Comparison of ENCODE assay signal across 21 cellular contexts in the genomic region with DNA sequence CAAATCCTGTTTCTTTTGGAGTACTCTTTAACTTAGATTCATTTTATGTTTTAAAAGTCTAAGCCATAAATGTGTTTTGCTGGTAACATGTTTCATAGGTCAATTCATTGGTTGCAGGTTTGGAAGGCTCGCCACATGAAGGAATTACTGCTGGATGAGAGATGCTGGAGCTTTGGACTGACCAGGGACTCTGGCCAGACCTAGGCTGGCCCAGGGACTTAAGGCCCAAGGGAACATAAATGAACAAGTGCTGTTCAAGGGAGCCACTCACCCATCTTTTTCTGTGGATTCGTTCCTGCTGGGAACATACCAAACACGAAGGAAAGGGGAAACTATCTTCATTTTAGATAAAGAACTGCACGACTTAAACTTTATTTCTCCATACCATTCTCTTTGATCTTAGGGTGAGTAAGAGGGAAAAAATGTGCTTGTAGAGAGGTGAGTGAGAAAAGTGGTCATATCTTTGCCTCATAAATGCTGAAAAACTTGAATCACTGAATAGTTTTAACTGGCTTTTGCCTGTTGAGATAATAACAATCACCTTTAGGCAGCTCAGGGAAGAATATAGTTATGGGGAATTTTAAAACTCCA. TPM values are rescaled to one million over a fixed set of nuclear protein-coding genes. Genes with fewer than 3 reads are reported as not detected.
DNase-seq lines count a peak whose midpoint lies in the region; ATAC-seq, FAIRE-seq and TF ChIP-seq lines count a peak whose summit lies in the region.
"Had no signal": no experiment of that assay in that cellular context is flagged by ENCODE, and none has a peak within 500 bp of the region (broad histone marks: within the 10 kb centered on the region; RNA-seq: fewer than 3 reads in every experiment).

No MANE protein-coding gene starts in this region.

- no peaks in the 10 kb centered on the region for H3K9me3 ChIP-seq in RWPE2 (ENCODE audit: severe bottlenecking)
- no peaks in the 10 kb centered on the region for H3K9me3 ChIP-seq in uterus
- H3K9me3 ChIP-seq: tibial artery had no signal

- H3K36me3 ChIP-seq in RWPE2 (ENCODE audit: low read depth) (no peaks in the 10 kb centered on the region), uterus (no peaks in the 10 kb centered on the region)
- H3K36me3 ChIP-seq: cardiac muscle cell, tibial artery had no signal

- DNase-seq in activated CD4-positive, alpha-beta T cell treated with anti-CD3 and anti-CD28 coated beads, Interleukin-2, amount 10 ng/mL, durations not matched to agents 24 days and 14 days, result peak; percentile 18
- DNase-seq in activated CD4-positive, alpha-beta T cell treated with anti-CD3 and anti-CD28 coated beads, Interleukin-2, amount 50 U/mL, for 4 hours, result no peak
- DNase-seq in RWPE2 (ENCODE audit: low spot score), result no peak
- DNase-seq in glomerular visceral epithelial cell (ENCODE audit: extremely low spot score), result peak; percentile 35
- peak; percentile 25 for DNase-seq in urothelium cell line (ENCODE audit: low spot score)
- no peak for DNase-seq in AG08395 (ENCODE audit: low spot score)
- no peak for DNase-seq in putamen (ENCODE audit: low spot score)
- DNase-seq in uterus, result no peak
- DNase-seq: 8988T; activated naive CD4-positive, alpha-beta T cell treated with anti-CD3 and anti-CD28 coated beads, Interleukin-2, amount 50 U/mL, for 16 hours; activated T-cell treated with anti-CD3 and anti-CD28 coated beads, Interleukin-2, amount 50 U/mL, for 1 hour; DMS79 treated with DMSO at 0.1 percent for 48 hours; effector CD4-positive, alpha-beta T cell; KG1; NCI-H146; NCI-H446 treated with DMSO at 0.1 percent for 48 hours; stimulated activated CD4-positive, alpha-beta T cell treated with anti-CD3 and anti-CD28 coated beads, Interleukin-12 subunit alpha, Interleukin-12 subunit beta, amount 100 ng/mL, for 4 hours; stimulated activated naive B cell treated with anti-CD40 and anti-IgM and Interleukin-4, amounts not matched to agents 10 μg/mL and 1 μg/mL and 100 μg/mL, for 72 hours; tibial artery had no signal

- H3K4me3 ChIP-seq in RWPE2 (ENCODE audit: severe bottlenecking) (no peak overlapping the region), uterus (no peak overlapping the region)
- H3K4me3 ChIP-seq: cardiac muscle cell, tibial artery had no signal

- no peak for TF ChIP-seq POLR2A in uterus (IDR thresholded peaks at IDR 0.05)

- TF ChIP-seq CTCF in RWPE2 (IDR thresholded peaks at IDR 0.05; ENCODE audit: poor library complexity, severe bottlenecking), result no peak
- TF ChIP-seq CTCF in uterus (IDR thresholded peaks at IDR 0.05), result no peak

- H3K36me3 Mint-ChIP-seq in activated CD4-positive, alpha-beta T cell treated with anti-CD3 and anti-CD28 coated beads, Interleukin-2, amount 10 ng/mL, durations not matched to agents 24 days and 14 days (ENCODE audit: low read depth), result no peaks in the 10 kb centered on the region
- H3K36me3 Mint-ChIP-seq: stimulated activated naive B cell treated with anti-CD40 and anti-IgM and Interleukin-4, amounts not matched to agents 10 μg/mL and 1 μg/mL and 100 μg/mL, for 72 hours had no signal

- no peak overlapping the region for H3K4me3 Mint-ChIP-seq in activated CD4-positive, alpha-beta T cell treated with anti-CD3 and anti-CD28 coated beads, Interleukin-2, amount 10 ng/mL, durations not matched to agents 24 days and 14 days
- H3K4me3 Mint-ChIP-seq: stimulated activated naive B cell treated with anti-CD40 and anti-IgM and Interleukin-4, amounts not matched to agents 10 μg/mL and 1 μg/mL and 100 μg/mL, for 72 hours had no signal

- H3K27ac ChIP-seq in RWPE2 (ENCODE audit: poor library complexity, severe bottlenecking) (peak overlapping the region; percentile 34), uterus (no peak overlapping the region)
- H3K27ac ChIP-seq: cardiac muscle cell, tibial artery had no signal

- no peak for FAIRE-seq in urothelium cell line (lab: Jason Lieb, UNC)

- H3K27me3 ChIP-seq in RWPE2 (ENCODE audit: insufficient read depth, poor library complexity, severe bottlenecking) (no peaks in the 10 kb centered on the region), uterus (no peaks in the 10 kb centered on the region)
- H3K27me3 ChIP-seq: cardiac muscle cell, tibial artery had no signal

- intact Hi-C loops in activated CD4-positive, alpha-beta T cell treated with anti-CD3 and anti-CD28 coated beads, Interleukin-2, amount 10 ng/mL, durations not matched to agents 24 days and 14 days (cut with micrococcal nuclease), result loop anchor here (10.0 kb wide), 1 partner anchor 257 kb away; no protein-coding TSS in a partner anchor
- intact Hi-C loops in uterus (cut with DNase I; ENCODE audit: low total_unique reads), result no loop called here

- H3K9me3 Mint-ChIP-seq in activated CD4-positive, alpha-beta T cell treated with anti-CD3 and anti-CD28 coated beads, Interleukin-2, amount 10 ng/mL, durations not matched to agents 24 days and 14 days, result no peaks in the 10 kb centered on the region
- H3K9me3 Mint-ChIP-seq: stimulated activated naive B cell treated with anti-CD40 and anti-IgM and Interleukin-4, amounts not matched to agents 10 μg/mL and 1 μg/mL and 100 μg/mL, for 72 hours had no signal

- H3K27me3 Mint-ChIP-seq in activated CD4-positive, alpha-beta T cell treated with anti-CD3 and anti-CD28 coated beads, Interleukin-2, amount 10 ng/mL, durations not matched to agents 24 days and 14 days, result peaks cover 23% of the 10 kb centered on the region

- no peak overlapping the region for H3K27ac Mint-ChIP-seq in activated CD4-positive, alpha-beta T cell treated with anti-CD3 and anti-CD28 coated beads, Interleukin-2, amount 10 ng/mL, durations not matched to agents 24 days and 14 days
- H3K27ac Mint-ChIP-seq: stimulated activated naive B cell treated with anti-CD40 and anti-IgM and Interleukin-4, amounts not matched to agents 10 μg/mL and 1 μg/mL and 100 μg/mL, for 72 hours had no signal

- ATAC-seq in RWPE2 (ENCODE audit: low read depth), result peak; percentile 69
- ATAC-seq: stimulated activated naive B cell treated with anti-CD40 and anti-IgM and Interleukin-4, amounts not matched to agents 10 μg/mL and 1 μg/mL and 100 μg/mL, for 72 hours had no signal

- peaks cover 15% of the 10 kb centered on the region for H3K4me1 ChIP-seq in RWPE2 (ENCODE audit: insufficient read depth, poor library complexity, severe bottlenecking)
- H3K4me1 ChIP-seq in uterus, result no peaks in the 10 kb centered on the region

- H3K4me1 Mint-ChIP-seq in activated CD4-positive, alpha-beta T cell treated with anti-CD3 and anti-CD28 coated beads, Interleukin-2, amount 10 ng/mL, durations not matched to agents 24 days and 14 days, result no peaks in the 10 kb centered on the region
- H3K4me1 Mint-ChIP-seq: stimulated activated naive B cell treated with anti-CD40 and anti-IgM and Interleukin-4, amounts not matched to agents 10 μg/mL and 1 μg/mL and 100 μg/mL, for 72 hours had no signal

RNA-seq across cellular contexts. Expression of a gene that starts 15.3 kb away (rescaled TPM):
- total RNA-seq in activated CD4-positive, alpha-beta T cell treated with anti-CD3 and anti-CD28 coated beads, Interleukin-2, amount 10 ng/mL, durations not matched to agents 24 days and 14 days, result not detected in 2 replicates
- total RNA-seq in uterus, result 1 to 10 TPM in 1 of 4 donors, not detected in 3; 1.0 TPM
- total RNA-seq: cardiac muscle cell, fibroblast of lung had no signal

RNA-seq across cellular contexts. Expression of a gene that starts 55.0 kb away (rescaled TPM):
- 0.30 and 0.33 TPM in 2 replicates for total RNA-seq in activated CD4-positive, alpha-beta T cell treated with anti-CD3 and anti-CD28 coated beads, Interleukin-2, amount 10 ng/mL, durations not matched to agents 24 days and 14 days
- total RNA-seq in uterus, result 100 to 1,000 TPM; 130 to 315 (median 214) TPM

Comparison
In these comparisons a context has a peak if more than half of its experiments do, and no peak if none do; other contexts are left out.
1. DNase-seq: peak in activated CD4-positive, alpha-beta T cell treated with anti-CD3 and anti-CD28 coated beads, Interleukin-2, amount 10 ng/mL, durations not matched to agents 24 days and 14 days (single experiment), glomerular visceral epithelial cell (single experiment) and urothelium cell line (single experiment); none in activated CD4-positive, alpha-beta T cell treated with anti-CD3 and anti-CD28 coated beads, Interleukin-2, amount 50 U/mL, for 4 hours (0 of 2), RWPE2 (single experiment), AG08395 (single experiment), putamen (single experiment) and uterus (0 of 2).
2. RNA of a gene that starts 55.0 kb away (total RNA-seq): 130 to 315 TPM in uterus; 0.30 to 0.33 TPM in activated CD4-positive, alpha-beta T cell treated with anti-CD3 and anti-CD28 coated beads, Interleukin-2, amount 10 ng/mL, durations not matched to agents 24 days and 14 days; every median in the first group is over 10 times any median in the second.